In genomic region chr2:189231719-189232323, GRCh38 we compare ENCODE assay signal across 2 cellular contexts.
TF ChIP-seq lines count a peak whose summit lies in the region.

No MANE protein-coding gene starts in this region.

TF ChIP-seq in IMR-90, 13 proteins besides CTCF, POLR2A, EP300 and RAD21:
- TF ChIP-seq ELK1 (IDR thresholded peaks at IDR 0.05; ENCODE audit: borderline replicate concordance, low read depth, low read length) = no peak
- no peak for TF ChIP-seq SMC3 (IDR thresholded peaks at IDR 0.05; ENCODE audit: low read depth, low read length)
- TF ChIP-seq NFE2L2 (IDR thresholded peaks at IDR 0.05; ENCODE audit: low read depth, low read length) = no peak
- no peak for TF ChIP-seq RCOR1 (IDR thresholded peaks at IDR 0.05; ENCODE audit: insufficient replicate concordance, low read length)
- no peak for TF ChIP-seq MAZ (IDR thresholded peaks at IDR 0.05; ENCODE audit: borderline replicate concordance, low read depth, low read length)
- TF ChIP-seq, protein P1, sequence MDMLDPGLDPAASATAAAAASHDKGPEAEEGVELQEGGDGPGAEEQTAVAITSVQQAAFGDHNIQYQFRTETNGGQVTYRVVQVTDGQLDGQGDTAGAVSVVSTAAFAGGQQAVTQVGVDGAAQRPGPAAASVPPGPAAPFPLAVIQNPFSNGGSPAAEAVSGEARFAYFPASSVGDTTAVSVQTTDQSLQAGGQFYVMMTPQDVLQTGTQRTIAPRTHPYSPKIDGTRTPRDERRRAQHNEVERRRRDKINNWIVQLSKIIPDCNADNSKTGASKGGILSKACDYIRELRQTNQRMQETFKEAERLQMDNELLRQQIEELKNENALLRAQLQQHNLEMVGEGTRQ (IDR thresholded peaks at IDR 0.05; ENCODE audit: low read depth, low read length) = no peak
- no peak for TF ChIP-seq MXI1 (IDR thresholded peaks at IDR 0.05; ENCODE audit: borderline replicate concordance, low read depth, low read length)
- no peak for TF ChIP-seq BHLHE40 (IDR thresholded peaks at IDR 0.05; ENCODE audit: low read depth, low read length)
- no peak for TF ChIP-seq CEBPB (IDR thresholded peaks at IDR 0.05; ENCODE audit: low read depth, low read length)
- no peak for TF ChIP-seq MAFK (IDR thresholded peaks at IDR 0.05; ENCODE audit: low read depth, low read length)
- TF ChIP-seq CHD1 (IDR thresholded peaks at IDR 0.05; ENCODE audit: low read depth, low read length) = no peak
- TF ChIP-seq RFX5 (IDR thresholded peaks at IDR 0.05; ENCODE audit: low read depth, low read length) = no peak
- no peak for TF ChIP-seq FOS (IDR thresholded peaks at IDR 0.05; ENCODE audit: low read depth, low read length)

TF ChIP-seq in endothelial cell of umbilical vein, 7 proteins besides CTCF, POLR2A, EP300 and RAD21:
- no peak for TF ChIP-seq EZH2 (IDR thresholded peaks at IDR 0.05; ENCODE audit: borderline replicate concordance, low read depth, low read length, severe bottlenecking)
- no peak for TF ChIP-seq MAX (IDR thresholded peaks at IDR 0.05; ENCODE audit: insufficient read depth, insufficient read length)
- TF ChIP-seq JUN (IDR thresholded peaks at IDR 0.05; ENCODE audit: borderline replicate concordance, insufficient read depth, insufficient read length, low read depth) = no peak
- no peak for TF ChIP-seq FOS (IDR thresholded peaks at IDR 0.05; ENCODE audit: borderline replicate concordance, insufficient read depth, low read length)
- TF ChIP-seq GATA2 (IDR thresholded peaks at IDR 0.05; ENCODE audit: insufficient read depth, insufficient read length, low read depth, low read length) = no peak
- TF ChIP-seq POLR2AphosphoS5 (IDR thresholded peaks at IDR 0.05; ENCODE audit: insufficient read depth, low read depth, low read length) = no peak
- TF ChIP-seq MYC (IDR thresholded peaks at IDR 0.05; ENCODE audit: low read depth, low read length) = no peak
